Comparison of ENCODE assay signal across 8 cellular contexts in genomic region chr1:19704247-19705113, GRCh38. TPM values are rescaled to one million over a fixed set of nuclear protein-coding genes. Genes with fewer than 3 reads are reported as not detected.
DNase-seq lines count a peak whose midpoint lies in the region; ATAC-seq and TF ChIP-seq lines count a peak whose summit lies in the region.

No MANE protein-coding gene starts in this region.

- H3K4me1 ChIP-seq in MM.1S (ENCODE audit: low read length) (no peaks in the 10 kb centered on the region), mammary epithelial cell (ENCODE audit: insufficient read depth, low read length) (no peaks in the 10 kb centered on the region)

- H3K9me3 ChIP-seq in MM.1S (replicated peaks; ENCODE audit: insufficient read depth, low read length) (no peaks in the 10 kb centered on the region), mammary epithelial cell (replicated peaks; ENCODE audit: insufficient read depth, low read length) (no peaks in the 10 kb centered on the region)

- WGBS in mammary epithelial cell (ENCODE audit: low coverage, missing lambda C conversion rate): 21% methylated on average over 15 of the region's 19 CpGs

- H3K4me3 ChIP-seq in MM.1S (ENCODE audit: low read length) (no peak overlapping the region), mammary epithelial cell (replicated peaks in 1 of 3; ENCODE audit: insufficient read depth in 1 of 3, low read depth in 2 of 3, low read length in 3 of 3) (no peak overlapping the region)

- TF ChIP-seq CTCF in MM.1S (IDR thresholded peaks at IDR 0.05; ENCODE audit: low read length) (peak; percentile 86), mammary epithelial cell (conservative IDR thresholded peaks at IDR 0.05 in 1 of 2, IDR thresholded peaks at IDR 0.05 in 1 of 2; ENCODE audit: extremely low read depth in 1 of 2, insufficient read depth in 1 of 2, low read depth in 1 of 2, low read length in 2 of 2) (peak; percentile 79 to 95)

- no peak for ATAC-seq in GM21576 (IDR thresholded peaks at IDR 0.05; ENCODE audit: unreplicated experiment)

- BruUV-seq in mammary epithelial cell (replicated peaks; lab: Mats Ljungman, UMichigan): no TSS peak

- no peak overlapping the region for H3K4me2 ChIP-seq in MM.1S (ENCODE audit: low read depth, low read length)
- H3K4me2 ChIP-seq in mammary epithelial cell (ENCODE audit: insufficient read depth, low read depth, low read length): no peak overlapping the region

- no peak overlapping the region for H3K9ac ChIP-seq in MM.1S (ENCODE audit: low read length)
- H3K9ac ChIP-seq in mammary epithelial cell (ENCODE audit: insufficient read depth, low read length): no peak overlapping the region

- H3K27me3 ChIP-seq in MM.1S (replicated peaks; ENCODE audit: insufficient read depth, low read length): no peaks in the 10 kb centered on the region
- no peaks in the 10 kb centered on the region for H3K27me3 ChIP-seq in mammary epithelial cell (ENCODE audit: insufficient read depth, low read length)

- no peaks in the 10 kb centered on the region for H3K9me2 ChIP-seq in MM.1S (replicated peaks; ENCODE audit: insufficient read depth, low read length)

- peak; percentile 14 to 21 for DNase-seq in NCI-H187 (lab: John Stamatoyannopoulos, UW)
- DNase-seq in NCI-H187 treated with DMSO at 0.1 percent for 48 hours (lab: John Stamatoyannopoulos, UW): no peak
- peak; percentile 23 for DNase-seq in MM.1S
- DNase-seq in UCSD-AML1 (lab: John Stamatoyannopoulos, UW; ENCODE audit: unreplicated experiment): peak; percentile 41
- peak; percentile 47 for DNase-seq in mammary epithelial cell
- DNase-seq in iPS-NIHi7 (ENCODE audit: extremely low spot score): peak; percentile 95
- DNase-seq in stimulated activated CD4-positive, alpha-beta T cell treated with anti-CD3 and anti-CD28 coated beads, Interleukin-12 subunit alpha, Interleukin-12 subunit beta, amount 100 ng/mL, for 48 hours (ENCODE audit: low read depth in 2 of 3, low spot score in 1 of 3): peak; percentile 30 to 53 (median 47)

- no peak overlapping the region for H3K27ac ChIP-seq in MM.1S (ENCODE audit: low read length)
- H3K27ac ChIP-seq in mammary epithelial cell (ENCODE audit: insufficient read depth, low read depth, low read length): no peak overlapping the region

- H3K36me3 ChIP-seq in MM.1S (replicated peaks; ENCODE audit: insufficient read depth, low read length) (no peaks in the 10 kb centered on the region), mammary epithelial cell (ENCODE audit: insufficient read depth, low read length) (no peaks in the 10 kb centered on the region)

- intact Hi-C loops in mammary epithelial cell (cut with micrococcal nuclease): loop anchor here (1.0 kb wide), 1 partner anchor 43 kb away; no protein-coding TSS in a partner anchor

- no peak overlapping the region for H2AFZ ChIP-seq in MM.1S (ENCODE audit: low read length)
- peak overlapping the region; percentile 13 for H2AFZ ChIP-seq in mammary epithelial cell (ENCODE audit: low read depth, low read length)

- dilution Hi-C loops in mammary epithelial cell (cut with HindIII; ENCODE audit: low sequenced_read_pairs): loop anchor here (5.0 kb wide), 2 partner anchors 37 to 108 kb away; no protein-coding TSS in a partner anchor

- H4K20me1 ChIP-seq in MM.1S (ENCODE audit: insufficient read depth, low read length) (no peaks in the 10 kb centered on the region), mammary epithelial cell (ENCODE audit: insufficient read depth, low read length) (no peaks in the 10 kb centered on the region)

- H3K79me2 ChIP-seq in MM.1S (ENCODE audit: low read length) (no peaks in the 10 kb centered on the region), mammary epithelial cell (ENCODE audit: insufficient read depth, low read length) (no peaks in the 10 kb centered on the region)

- H3F3A ChIP-seq in MM.1S (ENCODE audit: insufficient read depth, low read length): no peaks in the 10 kb centered on the region

- CTCF ChIA-PET in mammary epithelial cell (lab: Charles Lee; ENCODE audit: low non-redundant PET): interaction anchor here (0.7 to 1.0 kb wide), 3 partner anchors 11 to 372 kb away, joined by 3 to 4 read pairs (median 4); no protein-coding TSS in a partner anchor

- in situ Hi-C loops in mammary epithelial cell (cut with MboI; ENCODE audit: low sequenced_read_pairs in 2 of 2): no loop called here

RNA-seq across cellular contexts. Expression of gene HTR6, which starts 39.8 kb away (rescaled TPM):
- not detected for total RNA-seq in mammary epithelial cell
- polyA plus RNA-seq in mammary epithelial cell: not detected
- not detected for polyA minus RNA-seq in mammary epithelial cell
